8 cellular contexts compared by ENCODE assay signal in the genomic region with DNA sequence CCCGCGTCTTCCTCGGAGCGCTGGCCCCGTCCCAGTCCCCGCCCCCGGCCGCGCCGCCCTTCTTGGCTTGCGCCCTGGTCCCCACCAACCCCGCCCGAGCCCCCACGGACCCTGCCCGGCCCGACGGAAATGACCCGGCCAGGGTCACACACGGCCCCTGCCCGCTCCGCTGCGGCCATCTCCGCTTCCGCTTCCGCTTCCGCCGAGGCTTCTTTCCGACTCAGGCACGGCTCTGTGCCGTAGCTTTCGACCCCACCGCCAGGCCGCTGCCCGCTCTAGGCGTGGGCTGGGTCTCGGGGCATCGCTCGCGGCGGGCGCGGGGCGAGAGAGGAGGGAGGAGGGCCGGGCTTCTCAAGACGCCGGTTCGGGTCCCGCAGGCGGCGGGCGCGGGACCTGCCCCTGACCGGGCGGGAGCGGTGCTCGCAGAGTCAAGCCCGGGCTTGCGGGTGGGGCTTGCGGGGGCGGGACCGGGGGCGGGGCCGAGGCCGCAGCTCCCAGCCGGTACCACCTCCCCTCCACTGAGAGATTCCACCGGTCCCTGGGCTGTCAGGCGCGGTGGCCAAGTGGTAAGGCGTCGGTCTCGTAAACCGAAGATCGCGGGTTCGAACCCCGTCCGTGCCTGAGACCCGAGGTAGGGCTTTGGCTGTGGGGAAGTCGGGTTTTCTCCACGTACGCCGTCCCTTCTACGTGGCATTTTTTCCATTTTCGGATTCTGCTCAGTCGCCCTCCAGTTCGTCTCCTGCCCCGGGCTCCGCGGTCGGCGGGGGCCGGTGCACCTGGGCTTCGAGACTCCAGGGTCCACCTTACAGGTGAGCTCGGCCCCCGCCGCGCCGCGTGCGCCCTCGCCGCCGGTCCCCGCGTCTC.
DNase-seq lines count a peak whose midpoint lies in the region; ATAC-seq and TF ChIP-seq lines count a peak whose summit lies in the region.

No MANE protein-coding gene starts in this region.

- BruUV-seq in PC-3 (replicated peaks; lab: Mats Ljungman, UMichigan): no TSS peak

- TF ChIP-seq CTCF in PC-3 (conservative IDR thresholded peaks at IDR 0.05; ENCODE audit: low read depth, low read length): no peak

- H2AFZ ChIP-seq in PC-3 (ENCODE audit: low read length): peak overlapping the region; percentile 89

- no peaks in the 10 kb centered on the region for H3F3A ChIP-seq in PC-3 (ENCODE audit: low read length, unreplicated experiment)

- H4K20me1 ChIP-seq in PC-3 (ENCODE audit: low read length): no peaks in the 10 kb centered on the region

- DNase-seq in DMS 273 treated with DMSO at 0.1 percent for 48 hours (lab: John Stamatoyannopoulos, UW) (peak; percentile 78), PC-3 (peak; percentile 83), myocyte (ENCODE audit: low read depth) (peak; percentile 92)
- peak; percentile 99 for DNase-seq in activated T-cell treated with anti-CD3 and anti-CD28 coated beads, Interleukin-2, amount 50 U/mL, for 48 hours
- DNase-seq in stimulated activated CD8-positive, alpha-beta memory T cell treated with anti-CD3 and anti-CD28 coated beads, Interleukin-7, amount 100 ng/mL, for 24 hours (ENCODE audit: low read depth): peak; percentile 95

- ATAC-seq in GM21528 (IDR thresholded peaks at IDR 0.05; ENCODE audit: low FRiP score, unreplicated experiment) (peak; percentile 67), PC-3 (peak; percentile 84), esophagus mucosa (peak; percentile 96)

- H3K9me2 ChIP-seq in PC-3 (replicated peaks; ENCODE audit: low read length): no peaks in the 10 kb centered on the region

- H3K4me3 ChIP-seq in PC-3 (ENCODE audit: low read length): peak overlapping the region; percentile 79

- POLR2A ChIA-PET in PC-3 (lab: Charles Lee; ENCODE audit: unreplicated experiment): no interaction called here

- peaks cover 3% of the 10 kb centered on the region; the same call in 1 of the 2 replicates for H3K4me1 ChIP-seq in PC-3 (ENCODE audit: insufficient read depth, low read length)

- intact Hi-C loops in PC-3 (cut with micrococcal nuclease): no loop called here

- peak overlapping the region; percentile 87 for H3K4me2 ChIP-seq in PC-3 (ENCODE audit: low read length)

- no peaks in the 10 kb centered on the region for H3K27me3 ChIP-seq in PC-3 (ENCODE audit: low read length)

- no peaks in the 10 kb centered on the region for H3K9me3 ChIP-seq in PC-3 (ENCODE audit: low read length)

- no peaks in the 10 kb centered on the region for H3K79me2 ChIP-seq in PC-3 (ENCODE audit: low read length)

- peak overlapping the region; percentile 20; the same call in 1 of the 2 replicates for H3K27ac ChIP-seq in PC-3 (ENCODE audit: low read length)

- no peak for TF ChIP-seq RAD21 in Ishikawa (IDR thresholded peaks at IDR 0.05; ENCODE audit: low read depth)

- CTCF ChIA-PET in PC-3 (lab: Charles Lee): no interaction called here

- H3K36me3 ChIP-seq in PC-3 (ENCODE audit: low read depth, low read length): no peaks in the 10 kb centered on the region

- TF ChIP-seq EP300 in Ishikawa (IDR thresholded peaks at IDR 0.05; ENCODE audit: borderline replicate concordance): no peak; the same call in 1 of the 2 replicates

- peak overlapping the region; percentile 78 for H3K9ac ChIP-seq in PC-3 (ENCODE audit: low read length)

TF ChIP-seq in Ishikawa, 13 proteins besides CTCF, POLR2A, EP300 and RAD21:
- no peak for TF ChIP-seq REST (IDR thresholded peaks at IDR 0.05; ENCODE audit: low read depth)
- TF ChIP-seq, protein P1, sequence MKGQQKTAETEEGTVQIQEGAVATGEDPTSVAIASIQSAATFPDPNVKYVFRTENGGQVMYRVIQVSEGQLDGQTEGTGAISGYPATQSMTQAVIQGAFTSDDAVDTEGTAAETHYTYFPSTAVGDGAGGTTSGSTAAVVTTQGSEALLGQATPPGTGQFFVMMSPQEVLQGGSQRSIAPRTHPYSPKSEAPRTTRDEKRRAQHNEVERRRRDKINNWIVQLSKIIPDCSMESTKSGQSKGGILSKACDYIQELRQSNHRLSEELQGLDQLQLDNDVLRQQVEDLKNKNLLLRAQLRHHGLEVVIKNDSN (IDR thresholded peaks at IDR 0.05): peak; percentile 5
- TF ChIP-seq ZBTB7A (IDR thresholded peaks at IDR 0.05; ENCODE audit: low read depth): peak; percentile 83
- no peak for TF ChIP-seq FOXM1 (IDR thresholded peaks at IDR 0.05; ENCODE audit: borderline replicate concordance, low read depth)
- peak; percentile 92 for TF ChIP-seq TEAD4 (IDR thresholded peaks at IDR 0.05)
- TF ChIP-seq EGR1 (IDR thresholded peaks at IDR 0.05): peak; percentile 92
- peak; percentile 9 for TF ChIP-seq YY1 (IDR thresholded peaks at IDR 0.05; ENCODE audit: low read depth)
- TF ChIP-seq NFIC (IDR thresholded peaks at IDR 0.05): peak; percentile 18; the same call in 1 of the 2 replicates
- TF ChIP-seq TAF1 (IDR thresholded peaks at IDR 0.05; ENCODE audit: low read depth): no peak
- peak; percentile 13; the same call in 1 of the 2 replicates for TF ChIP-seq CEBPB (IDR thresholded peaks at IDR 0.05)
- TF ChIP-seq, protein P2, sequence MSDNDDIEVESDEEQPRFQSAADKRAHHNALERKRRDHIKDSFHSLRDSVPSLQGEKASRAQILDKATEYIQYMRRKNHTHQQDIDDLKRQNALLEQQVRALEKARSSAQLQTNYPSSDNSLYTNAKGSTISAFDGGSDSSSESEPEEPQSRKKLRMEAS (IDR thresholded peaks at IDR 0.05): no peak; the same call in 1 of the 2 replicates
- no peak; the same call in none of the 2 replicates for TF ChIP-seq TCF12 (IDR thresholded peaks at IDR 0.05; ENCODE audit: low read depth)
- TF ChIP-seq CREB1 (IDR thresholded peaks at IDR 0.05; ENCODE audit: low read depth): no peak

Comparison
In these comparisons a context has a peak if more than half of its experiments do, and no peak if none do; other contexts are left out.
1. Peak in every context shown above with its lines: DNase-seq, ATAC-seq, H3K4me3 ChIP-seq and H3K27ac ChIP-seq.